ENCODE assay signal across 9 cellular contexts in genomic region chr16:29975811-29976511, GRCh38. TPM values are rescaled to one million over a fixed set of nuclear protein-coding genes. Genes with fewer than 3 reads are reported as not detected.
A peak's percentile ranks its signal among the peaks of the same experiment; 100 is the strongest.
DNase-seq lines count a peak whose midpoint lies in the region; ATAC-seq and TF ChIP-seq lines count a peak whose summit lies in the region.
"Had no signal": no experiment of that assay in that cellular context is flagged by ENCODE, and none has a peak within 500 bp of the region (broad histone marks: within the 10 kb centered on the region; RNA-seq: fewer than 3 reads in every experiment).

No MANE protein-coding gene starts in this region.

- H3K56ac ChIP-seq in H9 (ENCODE audit: insufficient read length, low read depth, low read length) = no peak overlapping the region

- no peak overlapping the region for H4K91ac ChIP-seq in H9 (ENCODE audit: insufficient read length, low read depth, low read length)

- no peak for TF ChIP-seq EP300 in gastroesophageal sphincter (IDR thresholded peaks at IDR 0.05)

- H4K5ac ChIP-seq in H9 (ENCODE audit: insufficient read length, low read depth, low read length) = no peak overlapping the region

- H3K18ac ChIP-seq in H9 (ENCODE audit: insufficient read length, low read depth, low read length) = no peak overlapping the region

- H3K27ac ChIP-seq in H9 (ENCODE audit: insufficient read length, low read depth, low read length) (no peak overlapping the region), gastroesophageal sphincter (peak overlapping the region in 3 of 4 donors; percentile 92 to 94 (median 92)), smooth muscle cell (ENCODE audit: low read depth) (no peak overlapping the region)

- H3K23ac ChIP-seq in H9 (ENCODE audit: insufficient read length, low read depth, low read length) = no peak overlapping the region

- TF ChIP-seq CTCF in H9 (conservative IDR thresholded peaks at IDR 0.05) (no peak), activated B cell treated with CpG ODN at 0.5 μM for 24 hours (IDR thresholded peaks at IDR 0.05) (no peak), gastroesophageal sphincter (IDR thresholded peaks at IDR 0.05) (no peak), smooth muscle cell (IDR thresholded peaks at IDR 0.05; ENCODE audit: borderline replicate concordance, insufficient read depth, poor library complexity, severe bottlenecking) (no peak)

- no peak overlapping the region for H3K14ac ChIP-seq in H9 (ENCODE audit: insufficient read depth, low read length)

- no CpG with 5 or more reads among the region's 6 CpGs for WGBS in H9 (ENCODE audit: extremely low coverage, insufficient read length, low lambda C conversion rate)
- 13 to 20% methylated on average over 4 to 5 of the region's 6 CpGs for WGBS in gastroesophageal sphincter (ENCODE audit: low coverage in 1 of 2), 2 donors
- WGBS in smooth muscle cell (ENCODE audit: low lambda C conversion rate) = 59% methylated on average over 6 of the region's 6 CpGs

- no peak overlapping the region for H2BK5ac ChIP-seq in H9 (ENCODE audit: insufficient read length, low read length)

- H3K4me1 Mint-ChIP-seq in H9 = peaks cover 29% of the 10 kb centered on the region in 2 experiments
- peaks cover 39% of the 10 kb centered on the region for H3K4me1 Mint-ChIP-seq in activated B cell treated with CpG ODN at 0.5 μM for 24 hours

- no peak overlapping the region for H2AK5ac ChIP-seq in H9 (ENCODE audit: insufficient read length, low read length)

- POLR2A ChIA-PET in activated B cell treated with CpG ODN at 0.5 μM for 24 hours (lab: Charles Lee) = interaction anchor here (1.1 to 1.5 kb wide), 3 partner anchors 10 to 116 kb away, joined by 3 to 4 read pairs (median 3); partner anchors contain the start of gene TBX6

- H3K9ac ChIP-seq in H9 (ENCODE audit: extremely low read depth, insufficient read length, low read length) (no peak overlapping the region), smooth muscle cell (ENCODE audit: low read depth) (no peak overlapping the region)

- DNase-seq in H9 (no peak), activated B cell treated with CpG ODN at 0.5 μM for 24 hours (no peak), smooth muscle cell (lab: John Stamatoyannopoulos, UW; ENCODE audit: unreplicated experiment) (no peak), NOMO-1 treated with dmso at 0.1 percent for 144 hours (lab: John Stamatoyannopoulos, UW; ENCODE audit: unreplicated experiment) (no peak), MV-4-11 (lab: John Stamatoyannopoulos, UW) (no peak), NCI-H2171 (lab: John Stamatoyannopoulos, UW) (no peak)
- DNase-seq: stimulated activated CD4-positive, alpha-beta T cell treated with anti-CD3 and anti-CD28 coated beads, Interleukin-2, amount 100 ng/mL, for 24 hours had no signal

- peak overlapping the region; percentile 20 for H3K4me2 ChIP-seq in H9 (ENCODE audit: insufficient read depth, insufficient read length, low read length)
- H3K4me2 ChIP-seq in smooth muscle cell = peak overlapping the region; percentile 99

- H2BK120ac ChIP-seq in H9 (ENCODE audit: low read depth, low read length, poor library complexity, severe bottlenecking) = no peak overlapping the region

- peaks cover 16% of the 10 kb centered on the region for H3F3A ChIP-seq in smooth muscle cell (ENCODE audit: low read depth)

- H3K36me3 Mint-ChIP-seq in H9 (ENCODE audit: insufficient read depth in 1 of 3, low read depth in 3 of 3) (peaks cover 38 to 52% (median 49%) of the 10 kb centered on the region in 3 experiments), activated B cell treated with CpG ODN at 0.5 μM for 24 hours (ENCODE audit: low read depth) (peaks cover 38% of the 10 kb centered on the region)

- ATAC-seq in activated B cell treated with CpG ODN at 0.5 μM for 24 hours (ENCODE audit: low read depth) (no peak), gastroesophageal sphincter (no peak), GM21390 (IDR thresholded peaks at IDR 0.05; ENCODE audit: unreplicated experiment) (no peak)

- no peak overlapping the region for H3K4ac ChIP-seq in H9 (ENCODE audit: low read depth, low read length)

- H3K4me1 ChIP-seq in H9 (ENCODE audit: insufficient read depth, low read length) (peaks cover 3% of the 10 kb centered on the region; the same call in 1 of the 2 replicates), gastroesophageal sphincter (peaks cover 5 to 51% (median 31%) of the 10 kb centered on the region in 3 donors), smooth muscle cell (ENCODE audit: low read depth) (peaks cover 25% of the 10 kb centered on the region)

- no peak overlapping the region for H2BK20ac ChIP-seq in H9 (ENCODE audit: low read depth, low read length, poor library complexity, severe bottlenecking)

- H3K36me3 ChIP-seq in gastroesophageal sphincter (peaks cover 0 to 50% of the 10 kb centered on the region in 2 donors), smooth muscle cell (ENCODE audit: low read depth) (peaks cover 6% of the 10 kb centered on the region)

- H3K79me1 ChIP-seq in H9 (ENCODE audit: insufficient read depth, low read depth, low read length, poor library complexity, severe bottlenecking) = peaks cover 7% of the 10 kb centered on the region

- H3K4me3 Mint-ChIP-seq in H9 = peak overlapping the region; percentile 95 to 96
- peak overlapping the region; percentile 96 for H3K4me3 Mint-ChIP-seq in activated B cell treated with CpG ODN at 0.5 μM for 24 hours

- intact Hi-C loops in activated B cell treated with CpG ODN at 0.5 μM for 24 hours (cut with micrococcal nuclease) = no loop called here

- no peak overlapping the region for H3T11ph ChIP-seq in H9 (ENCODE audit: low read length)

- H2BK15ac ChIP-seq in H9 (ENCODE audit: low read depth, low read length) = no peak overlapping the region

- peaks cover 14 to 16% of the 10 kb centered on the region in 2 experiments for H3K9me3 Mint-ChIP-seq in H9
- H3K9me3 Mint-ChIP-seq in activated B cell treated with CpG ODN at 0.5 μM for 24 hours = no peaks in the 10 kb centered on the region

- H3K27ac Mint-ChIP-seq in H9 (peak overlapping the region; percentile 39 to 93 (median 69); a peak in 6 of 7 replicates), activated B cell treated with CpG ODN at 0.5 μM for 24 hours (peak overlapping the region; percentile 31)

- H3K27me3 Mint-ChIP-seq in H9 (ENCODE audit: low read depth) = peaks cover 16% of the 10 kb centered on the region
- no peaks in the 10 kb centered on the region for H3K27me3 Mint-ChIP-seq in activated B cell treated with CpG ODN at 0.5 μM for 24 hours

- no peak overlapping the region for H4K8ac ChIP-seq in H9 (replicated peaks; ENCODE audit: insufficient read length, low read depth, low read length)

- no peak for TF ChIP-seq POLR2A in gastroesophageal sphincter (IDR thresholded peaks at IDR 0.05)

- H3K27me3 ChIP-seq in H9 (ENCODE audit: insufficient read depth, low read length) = peaks cover 3% of the 10 kb centered on the region; the same call in 1 of the 2 replicates
- H3K27me3 ChIP-seq in gastroesophageal sphincter = no peaks in the 10 kb centered on the region
- H3K27me3 ChIP-seq in smooth muscle cell (ENCODE audit: low read depth) = no peaks in the 10 kb centered on the region

- H3K4me3 ChIP-seq in gastroesophageal sphincter = peak overlapping the region in 1 of 2 donors; percentile 95
- H3K4me3 ChIP-seq in smooth muscle cell = peak overlapping the region; percentile 84

- H3K23me2 ChIP-seq in H9 (ENCODE audit: insufficient read length, low read depth, low read length, poor library complexity, severe bottlenecking) = peaks cover 14% of the 10 kb centered on the region

- CTCF ChIA-PET in activated B cell treated with CpG ODN at 0.5 μM for 24 hours (lab: Charles Lee) = interaction anchor here (1.6 kb wide), 1 partner anchor 30 kb away, joined by 4 read pairs; no protein-coding TSS in a partner anchor

- H3K79me2 ChIP-seq in H9 (ENCODE audit: insufficient read depth, low read length) (peaks cover 5% of the 10 kb centered on the region; the same call in 1 of the 2 replicates), smooth muscle cell (ENCODE audit: low read depth) (peaks cover 42% of the 10 kb centered on the region)

- no peak overlapping the region for H2AFZ ChIP-seq in H9 (ENCODE audit: low read length)
- no peak overlapping the region for H2AFZ ChIP-seq in smooth muscle cell (ENCODE audit: low read depth)

- H3K9me3 ChIP-seq in H9 (ENCODE audit: control insufficient read depth, low read depth, low read length) = peaks cover 7% of the 10 kb centered on the region
- no peaks in the 10 kb centered on the region for H3K9me3 ChIP-seq in gastroesophageal sphincter
- H3K9me3 ChIP-seq in smooth muscle cell (replicated peaks; ENCODE audit: low read depth) = no peaks in the 10 kb centered on the region

- no peaks in the 10 kb centered on the region for H4K20me1 ChIP-seq in H9 (ENCODE audit: control insufficient read depth, insufficient read depth, insufficient read length)
- peaks cover 56% of the 10 kb centered on the region for H4K20me1 ChIP-seq in smooth muscle cell (ENCODE audit: low read depth)

- no peak overlapping the region for H2BK12ac ChIP-seq in H9 (ENCODE audit: insufficient read length, low read depth, low read length)

RNA-seq across cellular contexts. Expression of gene TAOK2, which starts 2.3 kb away (rescaled TPM):
- 43.1 and 43.9 TPM in 2 replicates for total RNA-seq in H9 (2021)
- 30.5 and 36.1 TPM in 2 replicates for total RNA-seq in activated B cell treated with CpG ODN at 0.5 μM for 24 hours
- 10 to 100 TPM; 38.4 to 62.1 (median 46.5) TPM for total RNA-seq in gastroesophageal sphincter
- 26.2 and 26.8 TPM in 2 replicates for total RNA-seq in smooth muscle cell
- 26.0 TPM in 2 replicates for polyA plus RNA-seq in smooth muscle cell

RNA-seq across cellular contexts. Expression of gene TMEM219, which starts 14.1 kb away (rescaled TPM):
- total RNA-seq in H9 (2021) = 82.1 and 89.1 TPM in 2 replicates
- total RNA-seq in activated B cell treated with CpG ODN at 0.5 μM for 24 hours = 50.3 and 50.8 TPM in 2 replicates
- total RNA-seq in gastroesophageal sphincter = 100 to 1,000 TPM in 2 of 4 donors, 10 to 100 TPM in 2; 89.1 to 131 (median 100) TPM
- total RNA-seq in smooth muscle cell = 99.2 and 107 TPM in 2 replicates
- 176 and 186 TPM in 2 replicates for polyA plus RNA-seq in smooth muscle cell

RNA-seq across cellular contexts. Expression of gene HIRIP3, which starts 19.5 kb away (rescaled TPM):
- 18.5 and 21.6 TPM in 2 replicates for total RNA-seq in H9 (2021)
- 10.5 and 14.2 TPM in 2 replicates for total RNA-seq in activated B cell treated with CpG ODN at 0.5 μM for 24 hours
- total RNA-seq in gastroesophageal sphincter = 10 to 100 TPM; 25.6 to 31.4 (median 28.2) TPM
- total RNA-seq in smooth muscle cell = 11.3 and 17.0 TPM in 2 replicates
- 13.2 and 13.9 TPM in 2 replicates for polyA plus RNA-seq in smooth muscle cell

RNA-seq across cellular contexts. Expression of gene INO80E, which starts 20.1 kb away (rescaled TPM):
- total RNA-seq in H9 (2021) = 94.1 and 101 TPM in 2 replicates
- 83.5 and 93.6 TPM in 2 replicates for total RNA-seq in activated B cell treated with CpG ODN at 0.5 μM for 24 hours
- 10 to 100 TPM; 40.9 to 82.2 (median 74.4) TPM for total RNA-seq in gastroesophageal sphincter
- 92.2 and 181 TPM in 2 replicates for total RNA-seq in smooth muscle cell
- 17.7 and 19.3 TPM in 2 replicates for polyA plus RNA-seq in smooth muscle cell

RNA-seq across cellular contexts. Expression of gene DOC2A, which starts 34.9 kb away (rescaled TPM):
- total RNA-seq in H9 (2021) = 10.2 and 12.2 TPM in 2 replicates
- total RNA-seq in activated B cell treated with CpG ODN at 0.5 μM for 24 hours = not detected in 2 replicates
- under 1 TPM in 3 of 4 donors, not detected in 1; 0.77 to 0.81 (median 0.78) TPM for total RNA-seq in gastroesophageal sphincter
- 0.09 TPM in 1 of 2 replicates, not detected in the other for total RNA-seq in smooth muscle cell
- not detected in 2 replicates for polyA plus RNA-seq in smooth muscle cell

Comparison
In these comparisons a context has a peak if more than half of its experiments do, and no peak if none do; other contexts are left out.
1. H3K27ac ChIP-seq: peak in gastroesophageal sphincter (3 of 4); none in H9 (single experiment) and smooth muscle cell (single experiment).